ENCODE assay signal across 11 cellular contexts in the genomic region with DNA sequence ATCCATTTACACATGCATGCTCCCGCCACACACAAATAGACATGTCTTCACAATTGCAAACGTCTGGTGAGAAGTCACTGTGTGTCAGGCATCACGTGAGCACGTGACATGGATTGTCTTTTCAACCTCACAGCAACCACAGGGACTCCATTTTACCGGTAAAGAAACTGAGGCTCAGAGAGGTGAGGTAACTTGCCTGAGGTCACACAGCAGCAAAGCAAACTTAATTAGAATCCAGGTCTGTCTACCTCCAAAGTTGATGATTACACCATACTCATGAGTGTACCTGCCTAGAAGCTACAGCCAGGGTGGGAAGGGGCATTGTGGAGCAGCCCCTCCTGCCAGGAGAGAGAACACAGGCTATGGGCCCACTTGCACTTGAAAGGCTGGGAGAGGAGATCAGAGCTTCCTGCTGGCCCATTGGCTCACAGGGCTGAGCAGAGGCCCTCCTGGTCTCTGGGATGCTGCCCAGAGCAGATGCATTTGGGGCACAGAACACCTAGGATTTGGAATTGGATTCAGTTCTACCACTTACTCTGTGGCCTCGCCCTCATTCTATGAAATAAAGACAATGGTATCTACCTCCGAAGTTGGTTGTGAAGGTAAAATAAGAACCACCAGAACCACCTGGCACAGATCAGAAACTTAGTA.
"Had no signal": no experiment of that assay in that cellular context is flagged by ENCODE, and none has a peak within 500 bp of the region (broad histone marks: within the 10 kb centered on the region; RNA-seq: fewer than 3 reads in every experiment).

No MANE protein-coding gene starts in this region.

- H3K4me3 Mint-ChIP-seq: activated B cell treated with CpG ODN at 0.5 μM for 24 hours; activated CD4-positive, alpha-beta T cell treated with anti-CD3 and anti-CD28 coated beads, Interleukin-2, amount 10 ng/mL, durations not matched to agents 7 days and 5 days; mesothelial cell of epicardium; neural crest cell; stimulated activated effector memory CD8-positive, alpha-beta T cell treated with anti-CD3 and anti-CD28 coated beads, Interleukin-12 subunit alpha, Interleukin-12 subunit beta, amount 100 ng/mL, for 72 hours had no signal

- H3K36me3 Mint-ChIP-seq: mesothelial cell of epicardium; stimulated activated effector memory CD8-positive, alpha-beta T cell treated with anti-CD3 and anti-CD28 coated beads, Interleukin-12 subunit alpha, Interleukin-12 subunit beta, amount 100 ng/mL, for 72 hours had no signal

- H3K27ac Mint-ChIP-seq: activated B cell treated with CpG ODN at 0.5 μM for 24 hours, mesothelial cell of epicardium had no signal

- H3K4me1 Mint-ChIP-seq: activated B cell treated with CpG ODN at 0.5 μM for 24 hours had no signal

- FAIRE-seq: endometrium had no signal

- H3K27me3 Mint-ChIP-seq: activated CD4-positive, alpha-beta T cell treated with anti-CD3 and anti-CD28 coated beads, Interleukin-2, amount 10 ng/mL, durations not matched to agents 7 days and 5 days had no signal

- ATAC-seq: body of pancreas; stimulated activated effector memory CD8-positive, alpha-beta T cell treated with anti-CD3 and anti-CD28 coated beads, Interleukin-12 subunit alpha, Interleukin-12 subunit beta, amount 100 ng/mL, for 72 hours had no signal

- H3K9me3 Mint-ChIP-seq: activated B cell treated with CpG ODN at 0.5 μM for 24 hours; activated CD4-positive, alpha-beta T cell treated with anti-CD3 and anti-CD28 coated beads, Interleukin-2, amount 10 ng/mL, durations not matched to agents 7 days and 5 days; mesothelial cell of epicardium; neural crest cell; stimulated activated effector memory CD8-positive, alpha-beta T cell treated with anti-CD3 and anti-CD28 coated beads, Interleukin-12 subunit alpha, Interleukin-12 subunit beta, amount 100 ng/mL, for 72 hours had no signal

- DNase-seq: activated B cell treated with CpG ODN at 0.5 μM for 24 hours; activated CD4-positive, alpha-beta T cell treated with anti-CD3 and anti-CD28 coated beads, Interleukin-2, amount 10 ng/mL, durations not matched to agents 7 days and 5 days; activated naive CD4-positive, alpha-beta T cell treated with Interleukin-2 at 50 U/mL for 16 hours; body of pancreas; islet precursor cell; ovary; T-helper 2 cell had no signal
